1 cellular context compared by ENCODE assay signal in the genomic region with DNA sequence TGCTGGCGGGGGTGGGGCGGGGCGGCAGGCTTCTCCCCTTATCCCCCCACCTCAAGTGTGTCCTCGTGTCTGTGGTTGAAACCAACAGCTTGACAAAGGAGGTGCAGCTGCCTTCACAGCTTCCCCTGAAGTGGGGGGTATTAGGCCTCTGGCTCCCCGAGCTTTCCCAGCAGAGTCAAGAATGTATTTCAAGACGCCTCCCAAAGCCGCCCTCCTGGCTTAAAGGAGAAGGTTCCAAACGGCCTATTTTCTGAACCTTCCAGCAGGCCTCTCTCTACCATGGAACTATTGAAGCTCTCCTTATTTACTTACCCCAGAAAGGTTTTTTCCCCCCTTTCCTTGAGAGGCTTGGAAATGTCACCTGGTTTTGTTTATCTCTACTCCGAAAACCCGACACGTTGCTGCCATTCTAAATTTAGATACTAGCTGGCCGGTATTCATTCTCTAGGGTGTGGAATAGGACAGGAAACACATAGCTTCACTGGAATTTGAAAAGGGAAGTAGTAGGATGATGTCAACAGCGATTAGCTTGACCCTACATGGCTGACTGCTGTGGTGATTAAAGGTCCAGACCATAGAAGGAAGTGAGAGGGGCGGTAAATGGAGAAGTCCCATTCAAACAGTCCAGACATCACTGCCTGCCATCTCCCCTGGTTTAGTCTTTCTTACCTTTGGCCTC.
TF ChIP-seq lines count a peak whose summit lies in the region.

No MANE protein-coding gene starts in this region.

TF ChIP-seq in HepG2, 621 proteins besides CTCF, POLR2A, EP300 and RAD21 (continued from another document and continues in another):
- TF ChIP-seq, protein P1, sequence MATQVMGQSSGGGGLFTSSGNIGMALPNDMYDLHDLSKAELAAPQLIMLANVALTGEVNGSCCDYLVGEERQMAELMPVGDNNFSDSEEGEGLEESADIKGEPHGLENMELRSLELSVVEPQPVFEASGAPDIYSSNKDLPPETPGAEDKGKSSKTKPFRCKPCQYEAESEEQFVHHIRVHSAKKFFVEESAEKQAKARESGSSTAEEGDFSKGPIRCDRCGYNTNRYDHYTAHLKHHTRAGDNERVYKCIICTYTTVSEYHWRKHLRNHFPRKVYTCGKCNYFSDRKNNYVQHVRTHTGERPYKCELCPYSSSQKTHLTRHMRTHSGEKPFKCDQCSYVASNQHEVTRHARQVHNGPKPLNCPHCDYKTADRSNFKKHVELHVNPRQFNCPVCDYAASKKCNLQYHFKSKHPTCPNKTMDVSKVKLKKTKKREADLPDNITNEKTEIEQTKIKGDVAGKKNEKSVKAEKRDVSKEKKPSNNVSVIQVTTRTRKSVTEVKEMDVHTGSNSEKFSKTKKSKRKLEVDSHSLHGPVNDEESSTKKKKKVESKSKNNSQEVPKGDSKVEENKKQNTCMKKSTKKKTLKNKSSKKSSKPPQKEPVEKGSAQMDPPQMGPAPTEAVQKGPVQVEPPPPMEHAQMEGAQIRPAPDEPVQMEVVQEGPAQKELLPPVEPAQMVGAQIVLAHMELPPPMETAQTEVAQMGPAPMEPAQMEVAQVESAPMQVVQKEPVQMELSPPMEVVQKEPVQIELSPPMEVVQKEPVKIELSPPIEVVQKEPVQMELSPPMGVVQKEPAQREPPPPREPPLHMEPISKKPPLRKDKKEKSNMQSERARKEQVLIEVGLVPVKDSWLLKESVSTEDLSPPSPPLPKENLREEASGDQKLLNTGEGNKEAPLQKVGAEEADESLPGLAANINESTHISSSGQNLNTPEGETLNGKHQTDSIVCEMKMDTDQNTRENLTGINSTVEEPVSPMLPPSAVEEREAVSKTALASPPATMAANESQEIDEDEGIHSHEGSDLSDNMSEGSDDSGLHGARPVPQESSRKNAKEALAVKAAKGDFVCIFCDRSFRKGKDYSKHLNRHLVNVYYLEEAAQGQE (IDR thresholded peaks at IDR 0.05; ENCODE audit: borderline replicate concordance in 1 of 2, low read depth in 1 of 2, low read length in 2 of 2), result no peak
- TF ChIP-seq ZNF556 (CRISPR knock-in tag; IDR thresholded peaks at IDR 0.05; ENCODE audit: borderline replicate concordance), result no peak
- TF ChIP-seq, protein P2, sequence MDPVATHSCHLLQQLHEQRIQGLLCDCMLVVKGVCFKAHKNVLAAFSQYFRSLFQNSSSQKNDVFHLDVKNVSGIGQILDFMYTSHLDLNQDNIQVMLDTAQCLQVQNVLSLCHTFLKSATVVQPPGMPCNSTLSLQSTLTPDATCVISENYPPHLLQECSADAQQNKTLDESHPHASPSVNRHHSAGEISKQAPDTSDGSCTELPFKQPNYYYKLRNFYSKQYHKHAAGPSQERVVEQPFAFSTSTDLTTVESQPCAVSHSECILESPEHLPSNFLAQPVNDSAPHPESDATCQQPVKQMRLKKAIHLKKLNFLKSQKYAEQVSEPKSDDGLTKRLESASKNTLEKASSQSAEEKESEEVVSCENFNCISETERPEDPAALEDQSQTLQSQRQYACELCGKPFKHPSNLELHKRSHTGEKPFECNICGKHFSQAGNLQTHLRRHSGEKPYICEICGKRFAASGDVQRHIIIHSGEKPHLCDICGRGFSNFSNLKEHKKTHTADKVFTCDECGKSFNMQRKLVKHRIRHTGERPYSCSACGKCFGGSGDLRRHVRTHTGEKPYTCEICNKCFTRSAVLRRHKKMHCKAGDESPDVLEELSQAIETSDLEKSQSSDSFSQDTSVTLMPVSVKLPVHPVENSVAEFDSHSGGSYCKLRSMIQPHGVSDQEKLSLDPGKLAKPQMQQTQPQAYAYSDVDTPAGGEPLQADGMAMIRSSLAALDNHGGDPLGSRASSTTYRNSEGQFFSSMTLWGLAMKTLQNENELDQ (CRISPR knock-in tag; IDR thresholded peaks at IDR 0.05; ENCODE audit: borderline replicate concordance), result no peak
- TF ChIP-seq NR2F2 (IDR thresholded peaks at IDR 0.05; ENCODE audit: borderline replicate concordance, low read depth), result no peak
- TF ChIP-seq PRMT3 (CRISPR knock-in tag; IDR thresholded peaks at IDR 0.05; ENCODE audit: borderline replicate concordance, low read depth), result no peak
- no peak for TF ChIP-seq ARID2 (CRISPR knock-in tag; IDR thresholded peaks at IDR 0.05; ENCODE audit: borderline replicate concordance)
- TF ChIP-seq CHCHD3 (CRISPR knock-in tag; IDR thresholded peaks at IDR 0.05), result no peak
- TF ChIP-seq SIX1 (CRISPR knock-in tag; IDR thresholded peaks at IDR 0.05; ENCODE audit: borderline replicate concordance), result no peak
- TF ChIP-seq ZNF709 (CRISPR knock-in tag; IDR thresholded peaks at IDR 0.05), result no peak
- TF ChIP-seq NR2F1 (CRISPR knock-in tag; IDR thresholded peaks at IDR 0.05), result no peak; a peak in 1 of 4 replicates
- no peak for TF ChIP-seq ZNF124 (CRISPR knock-in tag; IDR thresholded peaks at IDR 0.05)
- no peak for TF ChIP-seq PTBP1 (IDR thresholded peaks at IDR 0.05; ENCODE audit: low read depth, low read length, poor library complexity, severe bottlenecking)
- TF ChIP-seq ZNF10 (CRISPR knock-in tag; IDR thresholded peaks at IDR 0.05; ENCODE audit: borderline replicate concordance, low read depth), result no peak
- 0 out of 2 replicates have a peak, but pooled peaks have one; percentile 37 for TF ChIP-seq XBP1 (CRISPR knock-in tag; IDR thresholded peaks at IDR 0.05)
- TF ChIP-seq HNF4G (IDR thresholded peaks at IDR 0.05; ENCODE audit: borderline replicate concordance, low read depth, low read length), result no peak
- TF ChIP-seq HNF4G (CRISPR knock-in tag; IDR thresholded peaks at IDR 0.05; ENCODE audit: borderline replicate concordance, low read depth), result no peak
- TF ChIP-seq ZNF484 (CRISPR knock-in tag; IDR thresholded peaks at IDR 0.05; ENCODE audit: borderline replicate concordance, low read depth), result no peak
- no peak for TF ChIP-seq CCAR2 (optimal IDR thresholded peaks at IDR 0.05; ENCODE audit: low read depth, low read length)
- no peak for TF ChIP-seq LCORL (IDR thresholded peaks at IDR 0.05)
- no peak; the same call in 1 of the 2 replicates for TF ChIP-seq LCORL (CRISPR knock-in tag; IDR thresholded peaks at IDR 0.05)
- TF ChIP-seq PAF1 (CRISPR knock-in tag; IDR thresholded peaks at IDR 0.05), result no peak
- TF ChIP-seq, protein P3, sequence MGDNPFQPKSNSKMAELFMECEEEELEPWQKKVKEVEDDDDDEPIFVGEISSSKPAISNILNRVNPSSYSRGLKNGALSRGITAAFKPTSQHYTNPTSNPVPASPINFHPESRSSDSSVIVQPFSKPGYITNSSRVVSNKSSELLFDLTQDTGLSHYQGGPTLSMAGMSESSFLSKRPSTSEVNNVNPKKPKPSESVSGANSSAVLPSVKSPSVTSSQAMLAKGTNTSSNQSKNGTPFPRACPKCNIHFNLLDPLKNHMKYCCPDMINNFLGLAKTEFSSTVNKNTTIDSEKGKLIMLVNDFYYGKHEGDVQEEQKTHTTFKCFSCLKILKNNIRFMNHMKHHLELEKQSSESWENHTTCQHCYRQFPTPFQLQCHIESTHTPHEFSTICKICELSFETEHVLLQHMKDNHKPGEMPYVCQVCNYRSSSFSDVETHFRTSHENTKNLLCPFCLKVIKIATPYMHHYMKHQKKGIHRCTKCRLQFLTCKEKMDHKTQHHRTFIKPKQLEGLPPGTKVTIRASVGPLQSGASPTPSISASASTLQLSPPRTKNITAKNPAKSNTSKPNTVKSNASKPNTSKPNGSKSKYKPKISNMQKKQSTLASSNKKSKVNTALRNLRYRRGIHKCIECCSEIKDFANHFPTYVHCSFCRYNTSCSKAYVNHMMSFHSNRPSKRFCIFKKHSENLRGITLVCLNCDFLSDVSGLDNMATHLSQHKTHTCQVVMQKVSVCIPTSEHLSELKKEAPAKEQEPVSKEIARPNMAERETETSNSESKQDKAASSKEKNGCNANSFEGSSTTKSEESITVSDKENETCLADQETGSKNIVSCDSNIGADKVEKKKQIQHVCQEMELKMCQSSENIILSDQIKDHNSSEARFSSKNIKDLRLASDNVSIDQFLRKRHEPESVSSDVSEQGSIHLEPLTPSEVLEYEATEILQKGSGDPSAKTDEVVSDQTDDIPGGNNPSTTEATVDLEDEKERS (CRISPR knock-in tag; IDR thresholded peaks at IDR 0.05), result no peak
- TF ChIP-seq ETV6 (CRISPR knock-in tag; conservative IDR thresholded peaks at IDR 0.05), result no peak
- no peak for TF ChIP-seq FOSL1 (CRISPR knock-in tag; IDR thresholded peaks at IDR 0.05; ENCODE audit: borderline replicate concordance)
- TF ChIP-seq ZMYM3 (CRISPR knock-in tag; IDR thresholded peaks at IDR 0.05), result no peak
- no peak for TF ChIP-seq MED8 (CRISPR knock-in tag; IDR thresholded peaks at IDR 0.05; ENCODE audit: insufficient replicate concordance)
- TF ChIP-seq ZNF839 (CRISPR knock-in tag; IDR thresholded peaks at IDR 0.05; ENCODE audit: borderline replicate concordance), result no peak
- no peak; the same call in 1 of the 2 replicates for TF ChIP-seq SMAD3 (CRISPR knock-in tag; IDR thresholded peaks at IDR 0.05)
- TF ChIP-seq, protein P4, sequence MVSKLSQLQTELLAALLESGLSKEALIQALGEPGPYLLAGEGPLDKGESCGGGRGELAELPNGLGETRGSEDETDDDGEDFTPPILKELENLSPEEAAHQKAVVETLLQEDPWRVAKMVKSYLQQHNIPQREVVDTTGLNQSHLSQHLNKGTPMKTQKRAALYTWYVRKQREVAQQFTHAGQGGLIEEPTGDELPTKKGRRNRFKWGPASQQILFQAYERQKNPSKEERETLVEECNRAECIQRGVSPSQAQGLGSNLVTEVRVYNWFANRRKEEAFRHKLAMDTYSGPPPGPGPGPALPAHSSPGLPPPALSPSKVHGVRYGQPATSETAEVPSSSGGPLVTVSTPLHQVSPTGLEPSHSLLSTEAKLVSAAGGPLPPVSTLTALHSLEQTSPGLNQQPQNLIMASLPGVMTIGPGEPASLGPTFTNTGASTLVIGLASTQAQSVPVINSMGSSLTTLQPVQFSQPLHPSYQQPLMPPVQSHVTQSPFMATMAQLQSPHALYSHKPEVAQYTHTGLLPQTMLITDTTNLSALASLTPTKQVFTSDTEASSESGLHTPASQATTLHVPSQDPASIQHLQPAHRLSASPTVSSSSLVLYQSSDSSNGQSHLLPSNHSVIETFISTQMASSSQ (IDR thresholded peaks at IDR 0.05; ENCODE audit: low read depth), result no peak
- TF ChIP-seq, protein P4 (CRISPR knock-in tag; IDR thresholded peaks at IDR 0.05; ENCODE audit: borderline replicate concordance), result no peak; the same call in 1 of the 2 replicates
- TF ChIP-seq ZNF121 (CRISPR knock-in tag; IDR thresholded peaks at IDR 0.05), result no peak
- TF ChIP-seq ZEB1 (IDR thresholded peaks at IDR 0.05; ENCODE audit: insufficient replicate concordance, low read depth), result no peak
- TF ChIP-seq HOXA3 (CRISPR knock-in tag; IDR thresholded peaks at IDR 0.05), result peak; percentile 70
- no peak for TF ChIP-seq HHEX (CRISPR knock-in tag; IDR thresholded peaks at IDR 0.05)
- TF ChIP-seq, protein P5, sequence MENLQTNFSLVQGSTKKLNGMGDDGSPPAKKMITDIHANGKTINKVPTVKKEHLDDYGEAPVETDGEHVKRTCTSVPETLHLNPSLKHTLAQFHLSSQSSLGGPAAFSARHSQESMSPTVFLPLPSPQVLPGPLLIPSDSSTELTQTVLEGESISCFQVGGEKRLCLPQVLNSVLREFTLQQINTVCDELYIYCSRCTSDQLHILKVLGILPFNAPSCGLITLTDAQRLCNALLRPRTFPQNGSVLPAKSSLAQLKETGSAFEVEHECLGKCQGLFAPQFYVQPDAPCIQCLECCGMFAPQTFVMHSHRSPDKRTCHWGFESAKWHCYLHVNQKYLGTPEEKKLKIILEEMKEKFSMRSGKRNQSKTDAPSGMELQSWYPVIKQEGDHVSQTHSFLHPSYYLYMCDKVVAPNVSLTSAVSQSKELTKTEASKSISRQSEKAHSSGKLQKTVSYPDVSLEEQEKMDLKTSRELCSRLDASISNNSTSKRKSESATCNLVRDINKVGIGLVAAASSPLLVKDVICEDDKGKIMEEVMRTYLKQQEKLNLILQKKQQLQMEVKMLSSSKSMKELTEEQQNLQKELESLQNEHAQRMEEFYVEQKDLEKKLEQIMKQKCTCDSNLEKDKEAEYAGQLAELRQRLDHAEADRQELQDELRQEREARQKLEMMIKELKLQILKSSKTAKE (CRISPR knock-in tag; IDR thresholded peaks at IDR 0.05; ENCODE audit: borderline replicate concordance), result peak; percentile 4; the same call in 1 of the 2 replicates
- TF ChIP-seq CENPX (CRISPR knock-in tag; IDR thresholded peaks at IDR 0.05), result no peak
- TF ChIP-seq ADNP (CRISPR knock-in tag; IDR thresholded peaks at IDR 0.05), result no peak
- TF ChIP-seq RFX5 (IDR thresholded peaks at IDR 0.05; ENCODE audit: low read depth, low read length), result no peak
